Comparison of ENCODE assay signal across 26 cellular contexts in genomic region chr21:17813353-17813752, GRCh38. TPM values are rescaled to one million over a fixed set of nuclear protein-coding genes. Genes with fewer than 3 reads are reported as not detected.
DNase-seq lines count a peak whose midpoint lies in the region; ATAC-seq and TF ChIP-seq lines count a peak whose summit lies in the region.
"Had no signal": no experiment of that assay in that cellular context is flagged by ENCODE, and none has a peak within 500 bp of the region (broad histone marks: within the 10 kb centered on the region; RNA-seq: fewer than 3 reads in every experiment).

No MANE protein-coding gene starts in this region.

- peak overlapping the region; percentile 52 for H3K27ac ChIP-seq in CD4-positive, CD25-positive, alpha-beta regulatory T cell (ENCODE audit: insufficient read depth, low read length, poor library complexity, severe bottlenecking)
- no peak overlapping the region for H3K27ac ChIP-seq in CD8-positive, alpha-beta T cell (ENCODE audit: low read depth, low read length)
- no peak overlapping the region for H3K27ac ChIP-seq in endodermal cell (ENCODE audit: low read depth, low read length)
- H3K27ac ChIP-seq: BLaER1, gastrocnemius medialis, sigmoid colon, transverse colon, VCaP had no signal

- intact Hi-C loops in CD8-positive, alpha-beta T cell (cut with DNase I, micrococcal nuclease): loop anchor here (10.0 kb wide), 1 partner anchor 299 kb away; the partner anchor contains the start of gene CXADR (in 2 of the 2)
- intact Hi-C loops in activated T-helper 1 cell treated with anti-CD3 and anti-CD28 coated beads, Interleukin-12 subunit alpha, Interleukin-12 subunit beta, Interleukin-2, Interleukin-4 antibody, amounts not matched to agents 30 ng/mL and 10 ng/mL and 1 ng/mL, durations not matched to agents 14 hours and 24 hours and 36 hours (cut with micrococcal nuclease): no loop called here
- intact Hi-C loops in cardiac septum (cut with DNase I): loop anchor here (10.0 kb wide), 1 partner anchor 199 kb away; the partner anchor contains the start of gene BTG3

- H3K9me3 Mint-ChIP-seq in CD4-positive, CD25-positive, alpha-beta regulatory T cell: peaks cover 0 to 15% (median 4%) of the 10 kb centered on the region in 7 donors
- H3K9me3 Mint-ChIP-seq in CD8-positive, alpha-beta T cell: peaks cover 8% of the 10 kb centered on the region
- peaks cover 19% of the 10 kb centered on the region for H3K9me3 Mint-ChIP-seq in activated T-helper 1 cell treated with anti-CD3 and anti-CD28 coated beads, Interleukin-12 subunit alpha, Interleukin-12 subunit beta, Interleukin-2, Interleukin-4 antibody, amounts not matched to agents 30 ng/mL and 10 ng/mL and 1 ng/mL, durations not matched to agents 14 hours and 24 hours and 36 hours
- peaks cover 25% of the 10 kb centered on the region for H3K9me3 Mint-ChIP-seq in endodermal cell

- 90 to 93% methylated on average over 2 of the region's 2 CpGs for WGBS in endodermal cell (ENCODE audit: insufficient coverage in 1 of 2, insufficient read length in 1 of 2), 2 experiments

- no peaks in the 10 kb centered on the region for H3K27me3 ChIP-seq in CD4-positive, CD25-positive, alpha-beta regulatory T cell (ENCODE audit: control insufficient read depth, insufficient read depth, low read length)
- no peaks in the 10 kb centered on the region for H3K27me3 ChIP-seq in CD8-positive, alpha-beta T cell (ENCODE audit: insufficient read depth, low read length)
- no peaks in the 10 kb centered on the region for H3K27me3 ChIP-seq in endodermal cell (ENCODE audit: control insufficient read depth, insufficient read depth, low read length, poor library complexity, severe bottlenecking)
- H3K27me3 ChIP-seq: gastrocnemius medialis, sigmoid colon, transverse colon had no signal

- TF ChIP-seq CTCF in CD8-positive, alpha-beta T cell (IDR thresholded peaks at IDR 0.05): no peak
- TF ChIP-seq CTCF in endodermal cell (conservative IDR thresholded peaks at IDR 0.05): no peak

- POLR2A ChIA-PET in CD8-positive, alpha-beta T cell (lab: Charles Lee): interaction anchor here (1.0 to 1.7 kb wide), 2 partner anchors 14 to 31 kb away, joined by 3 to 7 read pairs; no protein-coding TSS in a partner anchor

- peak overlapping the region; percentile 61 for H3K4me3 ChIP-seq in CD4-positive, CD25-positive, alpha-beta regulatory T cell (ENCODE audit: low read depth, low read length)
- no peak overlapping the region for H3K4me3 ChIP-seq in CD8-positive, alpha-beta T cell (ENCODE audit: low read depth, low read length)
- peak overlapping the region; percentile 97 for H3K4me3 ChIP-seq in endodermal cell (ENCODE audit: low read length)
- H3K4me3 ChIP-seq: BLaER1, gastrocnemius medialis, GM23338, sigmoid colon, transverse colon had no signal

- peaks cover 61% of the 10 kb centered on the region for H3K4me1 ChIP-seq in CD4-positive, CD25-positive, alpha-beta regulatory T cell (ENCODE audit: control insufficient read depth, insufficient read depth, low read length, poor library complexity, severe bottlenecking)
- H3K4me1 ChIP-seq in CD8-positive, alpha-beta T cell (ENCODE audit: insufficient read depth, low read length): peaks cover 34% of the 10 kb centered on the region
- no peaks in the 10 kb centered on the region for H3K4me1 ChIP-seq in endodermal cell (ENCODE audit: control insufficient read depth, insufficient read depth, low read length)

- peaks cover 64% of the 10 kb centered on the region for H3K36me3 Mint-ChIP-seq in CD4-positive, CD25-positive, alpha-beta regulatory T cell
- H3K36me3 Mint-ChIP-seq in CD8-positive, alpha-beta T cell: peaks cover 79% of the 10 kb centered on the region
- peaks cover 68% of the 10 kb centered on the region for H3K36me3 Mint-ChIP-seq in activated T-helper 1 cell treated with anti-CD3 and anti-CD28 coated beads, Interleukin-12 subunit alpha, Interleukin-12 subunit beta, Interleukin-2, Interleukin-4 antibody, amounts not matched to agents 30 ng/mL and 10 ng/mL and 1 ng/mL, durations not matched to agents 14 hours and 24 hours and 36 hours (ENCODE audit: low read depth)
- peaks cover 77% of the 10 kb centered on the region for H3K36me3 Mint-ChIP-seq in endodermal cell (ENCODE audit: low read depth)

- peaks cover 73% of the 10 kb centered on the region for H3K36me3 ChIP-seq in CD4-positive, CD25-positive, alpha-beta regulatory T cell (ENCODE audit: control insufficient read depth, insufficient read depth, low read length)
- peaks cover 18% of the 10 kb centered on the region for H3K36me3 ChIP-seq in CD8-positive, alpha-beta T cell (ENCODE audit: insufficient read depth, low read length)
- H3K36me3 ChIP-seq in endodermal cell (ENCODE audit: control insufficient read depth, insufficient read depth, low read length): peaks cover 91% of the 10 kb centered on the region

- H3K27ac Mint-ChIP-seq in CD4-positive, CD25-positive, alpha-beta regulatory T cell: peak overlapping the region; percentile 21 to 64 (median 34)
- peak overlapping the region; percentile 43 for H3K27ac Mint-ChIP-seq in CD8-positive, alpha-beta T cell
- H3K27ac Mint-ChIP-seq in activated T-helper 1 cell treated with anti-CD3 and anti-CD28 coated beads, Interleukin-12 subunit alpha, Interleukin-12 subunit beta, Interleukin-2, Interleukin-4 antibody, amounts not matched to agents 30 ng/mL and 10 ng/mL and 1 ng/mL, durations not matched to agents 14 hours and 24 hours and 36 hours: peak overlapping the region; percentile 42
- H3K27ac Mint-ChIP-seq in endodermal cell: no peak overlapping the region
- H3K27ac Mint-ChIP-seq: GM23338 had no signal

- peak overlapping the region; percentile 5 to 76 (median 39) for H3K4me3 Mint-ChIP-seq in CD4-positive, CD25-positive, alpha-beta regulatory T cell
- peak overlapping the region; percentile 4 for H3K4me3 Mint-ChIP-seq in CD8-positive, alpha-beta T cell
- H3K4me3 Mint-ChIP-seq in activated T-helper 1 cell treated with anti-CD3 and anti-CD28 coated beads, Interleukin-12 subunit alpha, Interleukin-12 subunit beta, Interleukin-2, Interleukin-4 antibody, amounts not matched to agents 30 ng/mL and 10 ng/mL and 1 ng/mL, durations not matched to agents 14 hours and 24 hours and 36 hours: peak overlapping the region; percentile 56
- H3K4me3 Mint-ChIP-seq in endodermal cell: no peak overlapping the region
- H3K4me3 Mint-ChIP-seq: GM23338 had no signal

- peaks cover 13 to 19% of the 10 kb centered on the region in 2 experiments for H3K9me3 ChIP-seq in CD4-positive, CD25-positive, alpha-beta regulatory T cell (ENCODE audit: control insufficient read depth in 2 of 2, low read length in 2 of 2)
- no peaks in the 10 kb centered on the region for H3K9me3 ChIP-seq in CD8-positive, alpha-beta T cell (ENCODE audit: low read length)
- H3K9me3 ChIP-seq in endodermal cell (ENCODE audit: control insufficient read depth, low read length): peaks cover 68% of the 10 kb centered on the region

- CTCF ChIA-PET in CD8-positive, alpha-beta T cell (lab: Charles Lee): no interaction called here

- peaks cover 43 to 70% (median 51%) of the 10 kb centered on the region in 4 donors for H3K4me1 Mint-ChIP-seq in CD4-positive, CD25-positive, alpha-beta regulatory T cell
- peaks cover 73% of the 10 kb centered on the region for H3K4me1 Mint-ChIP-seq in CD8-positive, alpha-beta T cell (ENCODE audit: low read depth)
- peaks cover 52% of the 10 kb centered on the region for H3K4me1 Mint-ChIP-seq in activated T-helper 1 cell treated with anti-CD3 and anti-CD28 coated beads, Interleukin-12 subunit alpha, Interleukin-12 subunit beta, Interleukin-2, Interleukin-4 antibody, amounts not matched to agents 30 ng/mL and 10 ng/mL and 1 ng/mL, durations not matched to agents 14 hours and 24 hours and 36 hours (ENCODE audit: low read depth)
- peaks cover 5% of the 10 kb centered on the region for H3K4me1 Mint-ChIP-seq in endodermal cell

- no peak overlapping the region for H3K9ac ChIP-seq in endodermal cell (ENCODE audit: extremely low read depth, low read length, poor library complexity, severe bottlenecking)
- H3K9ac ChIP-seq: BLaER1 had no signal

- no peak for ATAC-seq in CD4-positive, CD25-positive, alpha-beta regulatory T cell (ENCODE audit: low read depth in 2 of 2)
- no peak for ATAC-seq in CD8-positive, alpha-beta T cell
- ATAC-seq: gastrocnemius medialis, GM23338 had no signal

- no peaks in the 10 kb centered on the region for H3K27me3 Mint-ChIP-seq in CD4-positive, CD25-positive, alpha-beta regulatory T cell
- no peaks in the 10 kb centered on the region for H3K27me3 Mint-ChIP-seq in CD8-positive, alpha-beta T cell (ENCODE audit: low read depth)
- no peaks in the 10 kb centered on the region for H3K27me3 Mint-ChIP-seq in activated T-helper 1 cell treated with anti-CD3 and anti-CD28 coated beads, Interleukin-12 subunit alpha, Interleukin-12 subunit beta, Interleukin-2, Interleukin-4 antibody, amounts not matched to agents 30 ng/mL and 10 ng/mL and 1 ng/mL, durations not matched to agents 14 hours and 24 hours and 36 hours (ENCODE audit: insufficient read depth)
- no peaks in the 10 kb centered on the region for H3K27me3 Mint-ChIP-seq in endodermal cell (ENCODE audit: insufficient read depth)

- DNase-seq in CD4-positive, CD25-positive, alpha-beta regulatory T cell: no peak
- DNase-seq in CD8-positive, alpha-beta T cell: no peak
- no peak for DNase-seq in activated T-helper 1 cell treated with anti-CD3 and anti-CD28 coated beads, Interleukin-12 subunit alpha, Interleukin-12 subunit beta, Interleukin-2, Interleukin-4 antibody, amounts not matched to agents 30 ng/mL and 10 ng/mL and 1 ng/mL, durations not matched to agents 14 hours and 24 hours and 36 hours (ENCODE audit: low spot score)
- DNase-seq in endodermal cell: no peak
- no peak for DNase-seq in cardiac septum (ENCODE audit: low spot score)
- DNase-seq in NCI-H69 (lab: John Stamatoyannopoulos, UW): no peak
- no peak for DNase-seq in NCI-H1092 (lab: John Stamatoyannopoulos, UW)
- DNase-seq: activated CD8-positive, alpha-beta memory T cell treated with anti-CD3 and anti-CD28 coated beads, Interleukin-2, amount 50 U/mL, for 4 hours; activated gamma-delta T cell; amygdala; DND-41; gastrocnemius medialis; GF-D8; kidney glomerular epithelial cell; NCI-H146; NCI-H774; occipital lobe; SIG-M5; sigmoid colon; stimulated activated CD4-positive, alpha-beta T cell treated with anti-CD3 and anti-CD28 coated beads, Interleukin-12 subunit alpha, Interleukin-12 subunit beta, amount 100 ng/mL, for 4 hours; stimulated activated CD4-positive, alpha-beta T cell treated with anti-CD3 and anti-CD28 coated beads, Interleukin-4, amount 100 ng/mL, for 1 hour; T1000; transverse colon had no signal

RNA-seq across cellular contexts. Expression of gene C21orf91, which starts 5.8 kb away (rescaled TPM):
- 62.8 TPM for total RNA-seq in CD4-positive, CD25-positive, alpha-beta regulatory T cell
- polyA plus RNA-seq in CD4-positive, CD25-positive, alpha-beta regulatory T cell: 10 to 100 TPM; 59.3 to 74.6 (median 69.8) TPM
- total RNA-seq in CD8-positive, alpha-beta T cell: 10 to 100 TPM; 37.0 to 43.6 TPM
- 45.4 and 49.2 TPM in 2 replicates for total RNA-seq in activated T-helper 1 cell treated with anti-CD3 and anti-CD28 coated beads, Interleukin-12 subunit alpha, Interleukin-12 subunit beta, Interleukin-2, Interleukin-4 antibody, amounts not matched to agents 30 ng/mL and 10 ng/mL and 1 ng/mL, durations not matched to agents 14 hours and 24 hours and 36 hours
- total RNA-seq in endodermal cell (10 to 100 TPM; 32.3 to 49.5 TPM), cardiac septum (21.3 TPM)
- 22.4 TPM for polyA plus RNA-seq in endodermal cell (2013, experiment 1 of 2)
- polyA plus RNA-seq in endodermal cell (2013, experiment 2 of 2): 23.8 TPM
